ENCODE assay signal across 9 cellular contexts in the genomic region with DNA sequence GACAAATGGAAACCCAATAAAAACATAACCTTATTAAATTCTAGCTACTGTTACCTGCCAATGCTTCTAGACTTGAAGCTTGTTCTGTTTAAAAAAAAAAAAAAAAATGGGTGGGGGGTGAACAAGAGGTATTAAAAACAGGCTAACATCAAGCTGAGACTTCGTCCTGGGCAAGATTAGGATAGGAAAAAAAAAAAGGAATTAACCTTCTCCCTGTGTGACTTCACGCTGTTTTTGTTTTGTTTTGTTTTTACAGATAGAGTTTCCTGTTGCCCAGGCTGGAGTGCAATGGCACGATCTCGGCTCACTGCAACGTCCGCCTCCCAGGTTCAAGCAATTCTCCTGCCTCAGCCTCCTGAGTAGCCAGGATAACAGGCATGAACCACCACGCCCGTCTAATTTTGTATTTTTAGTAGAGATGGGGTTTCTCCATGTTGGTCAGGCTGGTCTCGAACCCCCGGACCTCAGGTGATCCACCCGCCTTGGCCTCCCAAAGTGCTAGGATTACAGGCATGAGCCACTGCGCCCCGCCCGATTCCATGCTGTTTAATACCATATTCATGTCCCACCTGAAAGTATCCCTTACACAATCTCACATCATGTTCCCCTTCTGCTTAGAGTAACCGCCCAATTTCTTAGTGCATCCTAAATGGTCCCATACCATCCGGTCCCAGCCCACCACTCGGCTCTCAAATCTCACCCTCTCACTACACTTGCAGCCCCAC. TPM values are rescaled to one million over a fixed set of nuclear protein-coding genes. Genes with fewer than 3 reads are reported as not detected.
A peak's percentile ranks its signal among the peaks of the same experiment; 100 is the strongest.
DNase-seq lines count a peak whose midpoint lies in the region; ATAC-seq and TF ChIP-seq lines count a peak whose summit lies in the region.
"Had no signal": no experiment of that assay in that cellular context is flagged by ENCODE, and none has a peak within 500 bp of the region (broad histone marks: within the 10 kb centered on the region; RNA-seq: fewer than 3 reads in every experiment).

No MANE protein-coding gene starts in this region.

- no peak for TF ChIP-seq POLR2A in esophagus squamous epithelium (IDR thresholded peaks at IDR 0.05)

- no peak overlapping the region for H3K9ac ChIP-seq in rectal smooth muscle tissue (ENCODE audit: low read length)

- WGBS in esophagus squamous epithelium, 2 donors = 37 to 57% methylated on average over 15 to 16 of the region's 17 CpGs

- DNase-seq in HAP-1 (ENCODE audit: low spot score in 2 of 2) = peak in 1 of 2 experiments; percentile 13
- DNase-seq in Panc1 (ENCODE audit: low read depth, low spot score) = no peak
- no peak for DNase-seq in esophagus squamous epithelium (lab: John Stamatoyannopoulos, UW)
- DNase-seq in AML-193 (lab: John Stamatoyannopoulos, UW) = no peak
- DNase-seq in globus pallidus (ENCODE audit: low spot score) = no peak
- DNase-seq in SKM-1 treated with dmso at 0.1 percent for 144 hours (lab: John Stamatoyannopoulos, UW; ENCODE audit: unreplicated experiment) = no peak
- DNase-seq: NCI-H446; stimulated activated naive CD8-positive, alpha-beta T cell treated with anti-CD3 and anti-CD28 coated beads, Interleukin-15, amount 100 ng/mL, for 72 hours had no signal

- H3K4me1 ChIP-seq in HAP-1 (peaks cover 12% of the 10 kb centered on the region), Panc1 (ENCODE audit: control insufficient read depth, insufficient read depth, low read length) (peaks cover 50% of the 10 kb centered on the region), esophagus squamous epithelium (peaks cover 6 to 71% (median 50%) of the 10 kb centered on the region in 3 donors), rectal smooth muscle tissue (ENCODE audit: control insufficient read depth, insufficient read depth, low read length) (peaks cover 9% of the 10 kb centered on the region)

- intact Hi-C loops in Panc1 (cut with micrococcal nuclease; ENCODE audit: unreplicated experiment) (no loop called here), esophagus squamous epithelium (cut with DNase I) (no loop called here)

- in situ Hi-C loops in HAP-1 (cut with MboI; ENCODE audit: low sequenced_read_pairs) (no loop called here), Panc1 (cut with HindIII; ENCODE audit: low pct_unique_long_range_greater_than_20kb, low sequenced_read_pairs) (no loop called here)

- CTCF ChIA-PET in Panc1 (lab: Charles Lee) = no interaction called here

- ATAC-seq in Panc1 = no peak
- ATAC-seq: stimulated activated naive CD8-positive, alpha-beta T cell treated with anti-CD3 and anti-CD28 coated beads, Interleukin-15, amount 100 ng/mL, for 72 hours had no signal

- no peaks in the 10 kb centered on the region for H3K36me3 ChIP-seq in HAP-1 (replicated peaks)
- no peaks in the 10 kb centered on the region; the same call in 1 of the 2 replicates for H3K36me3 ChIP-seq in Panc1 (ENCODE audit: control insufficient read depth, insufficient read depth, low read length)
- H3K36me3 ChIP-seq in esophagus squamous epithelium = no peaks in the 10 kb centered on the region
- no peaks in the 10 kb centered on the region for H3K36me3 ChIP-seq in rectal smooth muscle tissue (ENCODE audit: control insufficient read depth, insufficient read depth, low read length)

- H3K27me3 ChIP-seq in HAP-1 (ENCODE audit: low read depth) (no peaks in the 10 kb centered on the region), Panc1 (ENCODE audit: control insufficient read depth, insufficient read depth, low read length) (no peaks in the 10 kb centered on the region), esophagus squamous epithelium (no peaks in the 10 kb centered on the region), rectal smooth muscle tissue (ENCODE audit: control insufficient read depth, insufficient read depth, low read length) (no peaks in the 10 kb centered on the region)

- POLR2A ChIA-PET in Panc1 (lab: Charles Lee) = interaction anchor here (0.6 kb wide), 2 partner anchors 77 to 427 kb away, joined by 3 to 9 read pairs; no protein-coding TSS in a partner anchor

- H3K9me3 ChIP-seq in HAP-1 (no peaks in the 10 kb centered on the region), Panc1 (ENCODE audit: control insufficient read depth, insufficient read depth, low read depth, low read length) (no peaks in the 10 kb centered on the region), esophagus squamous epithelium (no peaks in the 10 kb centered on the region)

- peak overlapping the region; percentile 87 for H3K27ac ChIP-seq in Panc1 (ENCODE audit: low read length)
- H3K27ac ChIP-seq in esophagus squamous epithelium = peak overlapping the region; percentile 86 to 97 (median 94)
- H3K27ac ChIP-seq in rectal smooth muscle tissue (ENCODE audit: low read depth, low read length) = no peak overlapping the region

- TF ChIP-seq CTCF in Panc1 (IDR thresholded peaks at IDR 0.05) = no peak
- no peak for TF ChIP-seq CTCF in esophagus squamous epithelium (IDR thresholded peaks at IDR 0.05)

- BruUV-seq in Panc1 (replicated peaks; lab: Mats Ljungman, UMichigan) = no TSS peak

- peak overlapping the region; percentile 60 for H3K4me3 ChIP-seq in HAP-1
- H3K4me3 ChIP-seq in Panc1 (ENCODE audit: low read depth in 2 of 2, low read length in 2 of 2) = peak overlapping the region; percentile 80 to 86
- peak overlapping the region; percentile 50 to 92 (median 68) for H3K4me3 ChIP-seq in esophagus squamous epithelium
- peak overlapping the region; percentile 0 for H3K4me3 ChIP-seq in rectal smooth muscle tissue (ENCODE audit: low read length)

RNA-seq across cellular contexts. Expression of a gene that starts 2.2 kb away (rescaled TPM):
- total RNA-seq in Panc1 (2021; ENCODE audit: unreplicated experiment) (27.2 TPM), esophagus squamous epithelium (10 to 100 TPM in 2 of 4 donors, 1 to 10 TPM in 2; 7.8 to 29.9 (median 11.0) TPM)
- polyA plus RNA-seq in Panc1 (2012; ENCODE audit: insufficient read length) = 5.8 TPM

RNA-seq across cellular contexts. Expression of a gene that starts 35.5 kb away (rescaled TPM):
- total RNA-seq in Panc1 (2021; ENCODE audit: unreplicated experiment) (3.4 TPM), esophagus squamous epithelium (10 to 100 TPM in 1 of 4 donors, 1 to 10 TPM in 3; 5.0 to 10.8 (median 7.0) TPM)
- 2.7 TPM for polyA plus RNA-seq in Panc1 (2012; ENCODE audit: insufficient read length)

Comparison
In these comparisons a context has a peak if more than half of its experiments do, and no peak if none do; other contexts are left out.
1. H3K4me3 ChIP-seq: peak in every context shown above with its lines; median percentile 83 in Panc1; 68 in esophagus squamous epithelium; 60 in HAP-1; 0 in rectal smooth muscle tissue.